Comparison of ENCODE assay signal across 8 cellular contexts in the genomic region with DNA sequence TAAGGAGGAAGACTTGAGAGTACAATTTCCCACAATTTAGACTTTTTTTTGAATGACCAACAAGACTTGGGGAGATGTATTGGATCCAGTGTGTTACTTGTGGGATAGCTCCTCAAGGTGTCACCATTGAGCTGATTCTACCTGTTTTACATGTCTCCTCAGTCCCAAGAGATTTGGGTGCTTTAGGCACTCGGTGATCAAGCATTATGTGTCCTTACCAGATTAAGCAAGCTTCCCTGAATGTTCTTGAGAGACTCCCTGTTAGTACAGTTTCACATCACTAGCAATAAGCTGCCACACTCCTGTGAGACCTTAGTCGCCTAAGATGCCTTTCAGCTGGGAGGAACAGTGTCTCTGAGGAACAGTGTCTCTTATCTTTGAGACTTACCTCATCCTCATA.
DNase-seq lines count a peak whose midpoint lies in the region; ATAC-seq, FAIRE-seq and TF ChIP-seq lines count a peak whose summit lies in the region.

No MANE protein-coding gene starts in this region.

- in situ Hi-C loops in KBM-7 (cut with MboI; ENCODE audit: low pct_unique_long_range_greater_than_20kb, low sequenced_read_pairs), result no loop called here

- peak; percentile 0 for DNase-seq in KBM-7
- peak; percentile 16 for DNase-seq in SKM-1 treated with dmso at 0.1 percent for 144 hours (lab: John Stamatoyannopoulos, UW; ENCODE audit: unreplicated experiment)
- DNase-seq in stimulated activated CD4-positive, alpha-beta T cell treated with anti-CD3 and anti-CD28 coated beads, Interleukin-2, amount 100 ng/mL, for 24 hours, result no peak
- no peak for DNase-seq in activated T-cell treated with anti-CD3 and anti-CD28 coated beads, Interleukin-2, amount 50 U/mL, for 1 hour

- peak; percentile 89 for ATAC-seq in GM19351 (IDR thresholded peaks at IDR 0.05; ENCODE audit: unreplicated experiment)
- no peak for ATAC-seq in activated CD4-positive, CD25-positive, alpha-beta regulatory T cell treated with anti-CD3 and anti-CD28 coated beads, Interleukin-2, amount 50 U/mL, for 24 hours

- H3K27ac ChIP-seq in C4-2B, result no peak overlapping the region

- TF ChIP-seq CTCF in C4-2B (conservative IDR thresholded peaks at IDR 0.05), result peak; percentile 73

- FAIRE-seq in islet of Langerhans (lab: Jason Lieb, UNC), result peak; percentile 90

Comparison
In these comparisons a context has a peak if more than half of its experiments do, and no peak if none do; other contexts are left out.
1. DNase-seq: peak in KBM-7 (single experiment) and SKM-1 treated with dmso at 0.1 percent for 144 hours (single experiment); none in stimulated activated CD4-positive, alpha-beta T cell treated with anti-CD3 and anti-CD28 coated beads, Interleukin-2, amount 100 ng/mL, for 24 hours (0 of 2) and activated T-cell treated with anti-CD3 and anti-CD28 coated beads, Interleukin-2, amount 50 U/mL, for 1 hour (single experiment).